In the genomic region with DNA sequence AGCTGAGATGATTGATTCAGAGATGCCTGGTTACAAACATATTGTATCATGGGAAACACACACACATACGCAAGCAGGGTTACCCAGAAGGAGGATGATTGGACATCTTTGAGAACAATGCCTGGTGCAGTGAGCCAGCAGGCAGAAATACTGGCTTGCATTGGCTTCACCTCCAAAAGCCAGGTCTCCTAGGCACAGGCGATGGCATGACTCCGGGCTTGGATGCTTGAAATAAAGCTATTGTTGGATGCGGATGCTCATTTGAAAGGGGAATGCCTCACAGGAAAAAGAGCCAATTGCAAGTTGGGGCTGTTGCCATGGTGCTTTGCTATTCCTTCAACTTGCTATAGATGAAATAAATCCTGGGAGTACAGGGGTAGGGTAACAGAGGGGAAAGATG, we compare ENCODE assay signal across 13 cellular contexts.
A peak's percentile ranks its signal among the peaks of the same experiment; 100 is the strongest.
DNase-seq lines count a peak whose midpoint lies in the region; ATAC-seq, FAIRE-seq and TF ChIP-seq lines count a peak whose summit lies in the region.
"Had no signal": no experiment of that assay in that cellular context is flagged by ENCODE, and none has a peak within 500 bp of the region (broad histone marks: within the 10 kb centered on the region; RNA-seq: fewer than 3 reads in every experiment).

No MANE protein-coding gene starts in this region.

- TF ChIP-seq CTCF in endothelial cell (IDR thresholded peaks at IDR 0.05; ENCODE audit: unreplicated experiment) (no peak), BE2C (IDR thresholded peaks at IDR 0.05; ENCODE audit: low read depth, low read length) (no peak)

- H3K4me1 ChIP-seq in neuron (ENCODE audit: insufficient read depth, low read length) = peaks cover 79% of the 10 kb centered on the region
- peaks cover 11% of the 10 kb centered on the region; the same call in 1 of the 2 replicates for H3K4me1 ChIP-seq in BE2C

- DNase-seq in GM12891 (ENCODE audit: insufficient read length, low spot score) (no peak), SK-MEL-5 (ENCODE audit: low read depth, low spot score) (peak; percentile 8), endothelial cell (ENCODE audit: low spot score) (peak; percentile 23), BE2C (no peak), NCI-H1417 treated with DMSO at 0.1 percent for 48 hours (lab: John Stamatoyannopoulos, UW) (no peak)
- no peak for DNase-seq in stimulated activated CD4-positive, alpha-beta T cell treated with anti-CD3 and anti-CD28 coated beads, Interleukin-4, amount 100 ng/mL, for 24 hours
- DNase-seq: DMS153; effector memory CD4-positive, alpha-beta T cell; HCEC 1CT; stimulated activated CD4-positive, alpha-beta T cell treated with anti-CD3 and anti-CD28 coated beads, Interleukin-15, amount 100 ng/mL, for 24 hours had no signal

- H3K27ac Mint-ChIP-seq in endothelial cell (ENCODE audit: unreplicated experiment) = peak overlapping the region; percentile 99

- peak; percentile 75 for FAIRE-seq in GM12891 (lab: Jason Lieb, UNC)

- peak overlapping the region; percentile 27 for H2AFZ ChIP-seq in neuron (ENCODE audit: low read depth, low read length)

- H3K4me3 ChIP-seq in neuron (ENCODE audit: low read length) (peak overlapping the region; percentile 82), BE2C (ENCODE audit: low read depth, low read length) (no peak overlapping the region)
- H3K4me3 ChIP-seq: suprapubic skin had no signal

- ATAC-seq in GM18520 (IDR thresholded peaks at IDR 0.05; ENCODE audit: unreplicated experiment) = no peak

- in situ Hi-C loops in SK-MEL-5 (cut with HindIII; ENCODE audit: low pct_unique_long_range_greater_than_20kb, low sequenced_read_pairs) = no loop called here

- no peaks in the 10 kb centered on the region for H3K27me3 ChIP-seq in neuron (ENCODE audit: insufficient read depth, low read length)
- no peaks in the 10 kb centered on the region for H3K27me3 ChIP-seq in BE2C
- H3K27me3 ChIP-seq: suprapubic skin had no signal

- peaks cover 76% of the 10 kb centered on the region for H3K4me1 Mint-ChIP-seq in endothelial cell (ENCODE audit: unreplicated experiment)

- H3K36me3 ChIP-seq in neuron (ENCODE audit: insufficient read depth, low read length) = peaks cover 9% of the 10 kb centered on the region
- H3K36me3 ChIP-seq in BE2C = no peaks in the 10 kb centered on the region
- H3K36me3 ChIP-seq: suprapubic skin had no signal

- H3K27me3 Mint-ChIP-seq in endothelial cell (ENCODE audit: unreplicated experiment) = peaks cover 1% of the 10 kb centered on the region

- peaks cover 11% of the 10 kb centered on the region for H3K36me3 Mint-ChIP-seq in endothelial cell (ENCODE audit: low read depth, unreplicated experiment)

- H3K9me3 ChIP-seq in neuron (ENCODE audit: low read length) = no peaks in the 10 kb centered on the region
- H3K9me3 ChIP-seq in BE2C = no peaks in the 10 kb centered on the region
- H3K9me3 ChIP-seq: suprapubic skin had no signal

- peak; percentile 31; the same call in 1 of the 2 replicates for TF ChIP-seq POLR2A in GM12891 (IDR thresholded peaks at IDR 0.05; ENCODE audit: low read depth, low read length)

- no peaks in the 10 kb centered on the region for H3K9me3 Mint-ChIP-seq in endothelial cell (ENCODE audit: unreplicated experiment)

- peak overlapping the region; percentile 17 for H3K4me3 Mint-ChIP-seq in endothelial cell (ENCODE audit: unreplicated experiment)

TF ChIP-seq in GM12891, 5 proteins besides CTCF, POLR2A, EP300 and RAD21:
- TF ChIP-seq POLR2AphosphoS5 (IDR thresholded peaks at IDR 0.05; ENCODE audit: low read depth, low read length) (peak; percentile 31; the same call in 1 of the 2 replicates), TAF1 (IDR thresholded peaks at IDR 0.05; ENCODE audit: low read depth, low read length) (no peak)

Comparison
In these comparisons a context has a peak if more than half of its experiments do, and no peak if none do; other contexts are left out.
1. DNase-seq: peak in SK-MEL-5 (single experiment) and endothelial cell (single experiment); none in GM12891 (single experiment), BE2C (single experiment), stimulated activated CD4-positive, alpha-beta T cell treated with anti-CD3 and anti-CD28 coated beads, Interleukin-4, amount 100 ng/mL, for 24 hours (single experiment) and NCI-H1417 treated with DMSO at 0.1 percent for 48 hours (single experiment).